In the genomic region with DNA sequence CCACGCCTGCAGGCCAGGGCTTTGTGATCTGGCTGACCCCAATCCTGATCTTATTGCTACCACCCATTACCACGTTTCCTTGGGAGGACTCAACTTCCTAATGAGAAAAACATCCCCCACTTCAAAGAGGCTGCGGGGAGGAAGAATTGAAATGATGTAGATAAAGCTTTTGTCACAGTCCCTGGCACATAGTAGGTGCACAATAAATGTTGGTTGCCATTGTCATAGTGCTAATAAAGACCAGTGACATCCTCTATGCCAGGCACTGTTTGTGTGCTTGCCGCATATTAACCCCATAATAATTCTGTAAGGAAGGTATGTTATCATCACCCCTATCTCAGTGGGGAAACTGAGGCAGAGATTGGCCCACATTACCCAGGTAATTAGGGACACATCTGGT, we compare ENCODE assay signal across 1 cellular context.
A peak's percentile ranks its signal among the peaks of the same experiment; 100 is the strongest.
TF ChIP-seq lines count a peak whose summit lies in the region.

No MANE protein-coding gene starts in this region.

TF ChIP-seq in HepG2, 621 proteins besides CTCF, POLR2A, EP300 and RAD21:
- TF ChIP-seq, protein P1, sequence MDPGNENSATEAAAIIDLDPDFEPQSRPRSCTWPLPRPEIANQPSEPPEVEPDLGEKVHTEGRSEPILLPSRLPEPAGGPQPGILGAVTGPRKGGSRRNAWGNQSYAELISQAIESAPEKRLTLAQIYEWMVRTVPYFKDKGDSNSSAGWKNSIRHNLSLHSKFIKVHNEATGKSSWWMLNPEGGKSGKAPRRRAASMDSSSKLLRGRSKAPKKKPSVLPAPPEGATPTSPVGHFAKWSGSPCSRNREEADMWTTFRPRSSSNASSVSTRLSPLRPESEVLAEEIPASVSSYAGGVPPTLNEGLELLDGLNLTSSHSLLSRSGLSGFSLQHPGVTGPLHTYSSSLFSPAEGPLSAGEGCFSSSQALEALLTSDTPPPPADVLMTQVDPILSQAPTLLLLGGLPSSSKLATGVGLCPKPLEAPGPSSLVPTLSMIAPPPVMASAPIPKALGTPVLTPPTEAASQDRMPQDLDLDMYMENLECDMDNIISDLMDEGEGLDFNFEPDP (CRISPR knock-in tag; conservative IDR thresholded peaks at IDR 0.05) = 0 out of 2 replicates have a peak, but pooled peaks have one; percentile 2
- TF ChIP-seq, protein P2, sequence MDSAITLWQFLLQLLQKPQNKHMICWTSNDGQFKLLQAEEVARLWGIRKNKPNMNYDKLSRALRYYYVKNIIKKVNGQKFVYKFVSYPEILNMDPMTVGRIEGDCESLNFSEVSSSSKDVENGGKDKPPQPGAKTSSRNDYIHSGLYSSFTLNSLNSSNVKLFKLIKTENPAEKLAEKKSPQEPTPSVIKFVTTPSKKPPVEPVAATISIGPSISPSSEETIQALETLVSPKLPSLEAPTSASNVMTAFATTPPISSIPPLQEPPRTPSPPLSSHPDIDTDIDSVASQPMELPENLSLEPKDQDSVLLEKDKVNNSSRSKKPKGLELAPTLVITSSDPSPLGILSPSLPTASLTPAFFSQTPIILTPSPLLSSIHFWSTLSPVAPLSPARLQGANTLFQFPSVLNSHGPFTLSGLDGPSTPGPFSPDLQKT (CRISPR knock-in tag; IDR thresholded peaks at IDR 0.05; ENCODE audit: borderline replicate concordance) = no peak
- 0 out of 2 replicates have a peak, but pooled peaks have one; percentile 38 for TF ChIP-seq ZNF354B (CRISPR knock-in tag; IDR thresholded peaks at IDR 0.05)
- peak; percentile 87 for TF ChIP-seq ZKSCAN1 (IDR thresholded peaks at IDR 0.05; ENCODE audit: low read length)
